In the genomic region with DNA sequence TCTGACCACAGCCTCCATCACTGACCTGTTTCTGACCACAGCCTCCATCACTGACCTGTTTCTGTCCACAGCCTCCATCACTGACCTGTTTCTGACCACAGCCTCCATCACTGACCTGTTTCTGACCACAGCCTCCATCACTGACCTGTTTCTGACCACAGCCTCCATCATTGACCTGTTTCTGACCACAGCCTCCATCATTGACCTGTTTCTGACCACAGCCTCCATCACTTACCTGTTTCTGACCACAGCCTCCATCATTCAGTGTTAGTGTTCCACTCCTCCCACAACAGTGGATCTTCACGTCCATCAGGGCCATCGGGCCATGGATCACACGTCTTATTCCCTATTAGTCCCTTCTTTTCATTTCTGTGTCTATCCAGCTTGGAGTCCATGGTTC, we compare ENCODE assay signal across 6 cellular contexts. TPM values are rescaled to one million over a fixed set of nuclear protein-coding genes. Genes with fewer than 3 reads are reported as not detected.
DNase-seq lines count a peak whose midpoint lies in the region; ATAC-seq and TF ChIP-seq lines count a peak whose summit lies in the region.
"Not testable (repeated sequence)": the region's sequence is repeated elsewhere in the genome, so short reads cannot be mapped to it uniquely, and the experiment has no call there.

No MANE protein-coding gene starts in this region.

- not testable (repeated sequence) for H3K27me3 ChIP-seq in smooth muscle cell (ENCODE audit: low read depth)

- H3K4me2 ChIP-seq in smooth muscle cell, result not testable (repeated sequence)

- 98% methylated on average over 3 of the region's 3 CpGs for WGBS in smooth muscle cell (ENCODE audit: low lambda C conversion rate)

- not testable (repeated sequence) for H3K9ac ChIP-seq in smooth muscle cell (ENCODE audit: low read depth)

- peaks cover 56% of the 10 kb centered on the region for H3K36me3 Mint-ChIP-seq in activated CD4-positive, alpha-beta T cell treated with anti-CD3 and anti-CD28 coated beads, Interleukin-2, amount 10 ng/mL, durations not matched to agents 24 days and 14 days (ENCODE audit: low read depth)
- H3K36me3 Mint-ChIP-seq in activated T-cell treated with anti-CD3 and anti-CD28 coated beads, Interleukin-2, amount 50 U/mL, for 24 hours (ENCODE audit: low read depth), result peaks cover 57% of the 10 kb centered on the region
- H3K36me3 Mint-ChIP-seq in activated naive CD4-positive, alpha-beta T cell treated with anti-CD3 and anti-CD28 coated beads, Interleukin-2, amount 50 U/mL, for 24 hours, result peaks cover 20% of the 10 kb centered on the region
- H3K36me3 Mint-ChIP-seq in effector memory CD8-positive, alpha-beta T cell (ENCODE audit: insufficient read depth), result peaks cover 30% of the 10 kb centered on the region
- peaks cover 20% of the 10 kb centered on the region for H3K36me3 Mint-ChIP-seq in memory B cell

- TF ChIP-seq CTCF in smooth muscle cell (IDR thresholded peaks at IDR 0.05; ENCODE audit: borderline replicate concordance, insufficient read depth, poor library complexity, severe bottlenecking), result not testable (repeated sequence)

- H3K9me3 Mint-ChIP-seq in activated CD4-positive, alpha-beta T cell treated with anti-CD3 and anti-CD28 coated beads, Interleukin-2, amount 10 ng/mL, durations not matched to agents 24 days and 14 days; activated T-cell treated with anti-CD3 and anti-CD28 coated beads, Interleukin-2, amount 50 U/mL, for 24 hours; activated naive CD4-positive, alpha-beta T cell treated with anti-CD3 and anti-CD28 coated beads, Interleukin-2, amount 50 U/mL, for 24 hours; effector memory CD8-positive, alpha-beta T cell; memory B cell: not testable (repeated sequence)

- not testable (repeated sequence) for H3K4me1 ChIP-seq in smooth muscle cell (ENCODE audit: low read depth)

- not testable (repeated sequence) for H3K27me3 Mint-ChIP-seq in activated CD4-positive, alpha-beta T cell treated with anti-CD3 and anti-CD28 coated beads, Interleukin-2, amount 10 ng/mL, durations not matched to agents 24 days and 14 days; activated T-cell treated with anti-CD3 and anti-CD28 coated beads, Interleukin-2, amount 50 U/mL, for 24 hours; activated naive CD4-positive, alpha-beta T cell treated with anti-CD3 and anti-CD28 coated beads, Interleukin-2, amount 50 U/mL, for 24 hours; effector memory CD8-positive, alpha-beta T cell; memory B cell

- H3K4me1 Mint-ChIP-seq in activated CD4-positive, alpha-beta T cell treated with anti-CD3 and anti-CD28 coated beads, Interleukin-2, amount 10 ng/mL, durations not matched to agents 24 days and 14 days, result peaks cover 27% of the 10 kb centered on the region
- peaks cover 44% of the 10 kb centered on the region for H3K4me1 Mint-ChIP-seq in activated T-cell treated with anti-CD3 and anti-CD28 coated beads, Interleukin-2, amount 50 U/mL, for 24 hours (ENCODE audit: low read depth)
- H3K4me1 Mint-ChIP-seq in activated naive CD4-positive, alpha-beta T cell treated with anti-CD3 and anti-CD28 coated beads, Interleukin-2, amount 50 U/mL, for 24 hours, result peaks cover 42% of the 10 kb centered on the region
- peaks cover 14 to 34% of the 10 kb centered on the region in 2 donors for H3K4me1 Mint-ChIP-seq in effector memory CD8-positive, alpha-beta T cell (ENCODE audit: low read depth in 2 of 2)
- not testable (repeated sequence) for H3K4me1 Mint-ChIP-seq in memory B cell

- ATAC-seq in effector memory CD8-positive, alpha-beta T cell (replicated peaks); memory B cell (ENCODE audit: low read depth): not testable (repeated sequence)

- H3K9me3 ChIP-seq in smooth muscle cell (replicated peaks; ENCODE audit: low read depth), result not testable (repeated sequence)

- not testable (repeated sequence) for H2AFZ ChIP-seq in smooth muscle cell (ENCODE audit: low read depth)

- H3F3A ChIP-seq in smooth muscle cell (ENCODE audit: low read depth), result not testable (repeated sequence)

- intact Hi-C loops in activated CD4-positive, alpha-beta T cell treated with anti-CD3 and anti-CD28 coated beads, Interleukin-2, amount 10 ng/mL, durations not matched to agents 24 days and 14 days (cut with micrococcal nuclease), result not testable (repeated sequence)

- peak overlapping the region; percentile 75 for H3K27ac Mint-ChIP-seq in activated CD4-positive, alpha-beta T cell treated with anti-CD3 and anti-CD28 coated beads, Interleukin-2, amount 10 ng/mL, durations not matched to agents 24 days and 14 days
- H3K27ac Mint-ChIP-seq in activated T-cell treated with anti-CD3 and anti-CD28 coated beads, Interleukin-2, amount 50 U/mL, for 24 hours, result peak overlapping the region; percentile 77
- peak overlapping the region; percentile 44 for H3K27ac Mint-ChIP-seq in activated naive CD4-positive, alpha-beta T cell treated with anti-CD3 and anti-CD28 coated beads, Interleukin-2, amount 50 U/mL, for 24 hours
- peak overlapping the region; percentile 84 to 86 for H3K27ac Mint-ChIP-seq in effector memory CD8-positive, alpha-beta T cell
- peak overlapping the region; percentile 62 for H3K27ac Mint-ChIP-seq in memory B cell

- H3K4me3 Mint-ChIP-seq in activated CD4-positive, alpha-beta T cell treated with anti-CD3 and anti-CD28 coated beads, Interleukin-2, amount 10 ng/mL, durations not matched to agents 24 days and 14 days; activated T-cell treated with anti-CD3 and anti-CD28 coated beads, Interleukin-2, amount 50 U/mL, for 24 hours; activated naive CD4-positive, alpha-beta T cell treated with anti-CD3 and anti-CD28 coated beads, Interleukin-2, amount 50 U/mL, for 24 hours; effector memory CD8-positive, alpha-beta T cell; memory B cell: not testable (repeated sequence)

- DNase-seq in activated CD4-positive, alpha-beta T cell treated with anti-CD3 and anti-CD28 coated beads, Interleukin-2, amount 10 ng/mL, durations not matched to agents 24 days and 14 days; activated T-cell treated with anti-CD3 and anti-CD28 coated beads, Interleukin-2, amount 50 U/mL, for 24 hours; effector memory CD8-positive, alpha-beta T cell; memory B cell (ENCODE audit: low spot score in 2 of 2); smooth muscle cell (lab: John Stamatoyannopoulos, UW; ENCODE audit: unreplicated experiment): not testable (repeated sequence)

- H3K27ac ChIP-seq in smooth muscle cell (ENCODE audit: low read depth), result not testable (repeated sequence)

- not testable (repeated sequence) for H3K79me2 ChIP-seq in smooth muscle cell (ENCODE audit: low read depth)

- not testable (repeated sequence) for H3K36me3 ChIP-seq in smooth muscle cell (ENCODE audit: low read depth)

- not testable (repeated sequence) for H4K20me1 ChIP-seq in smooth muscle cell (ENCODE audit: low read depth)

- peak overlapping the region; percentile 7 for H3K4me3 ChIP-seq in smooth muscle cell

RNA-seq across cellular contexts. Expression of gene CASP3, which starts 24.7 kb away (rescaled TPM):
- 84.8 and 89.8 TPM in 2 replicates for total RNA-seq in activated CD4-positive, alpha-beta T cell treated with anti-CD3 and anti-CD28 coated beads, Interleukin-2, amount 10 ng/mL, durations not matched to agents 24 days and 14 days
- total RNA-seq in smooth muscle cell, result 48.5 and 49.5 TPM in 2 replicates
- 29.1 and 35.7 TPM in 2 replicates for polyA plus RNA-seq in smooth muscle cell

RNA-seq across cellular contexts. Expression of gene PRIMPOL, which starts 25.0 kb away (rescaled TPM):
- 14.7 and 17.6 TPM in 2 replicates for total RNA-seq in activated CD4-positive, alpha-beta T cell treated with anti-CD3 and anti-CD28 coated beads, Interleukin-2, amount 10 ng/mL, durations not matched to agents 24 days and 14 days
- 15.4 and 21.6 TPM in 2 replicates for total RNA-seq in smooth muscle cell
- 7.5 and 8.3 TPM in 2 replicates for polyA plus RNA-seq in smooth muscle cell
